In genomic region chr21:42233067-42233981, GRCh38 we compare ENCODE assay signal across 1 cellular context.
TF ChIP-seq lines count a peak whose summit lies in the region.

No MANE protein-coding gene starts in this region.

TF ChIP-seq in H1, 55 proteins besides CTCF, POLR2A, EP300 and RAD21:
- TF ChIP-seq ASH2L (IDR thresholded peaks at IDR 0.05; ENCODE audit: low read length) (no peak), GABPA (IDR thresholded peaks at IDR 0.05; ENCODE audit: borderline replicate concordance, insufficient read depth, low read length) (no peak), TCF12 (IDR thresholded peaks at IDR 0.05; ENCODE audit: low read depth, low read length) (no peak), TEAD4 (IDR thresholded peaks at IDR 0.05; ENCODE audit: low read depth, low read length) (no peak), EZH2 (IDR thresholded peaks at IDR 0.05; ENCODE audit: low read depth, low read length, severe bottlenecking) (no peak), CEBPB (IDR thresholded peaks at IDR 0.05; ENCODE audit: low read depth, low read length) (no peak), SP1 (IDR thresholded peaks at IDR 0.05; ENCODE audit: low read depth, low read length) (no peak), KDM1A (IDR thresholded peaks at IDR 0.05; ENCODE audit: borderline replicate concordance, low read length) (no peak), HDAC6 (IDR thresholded peaks at IDR 0.05; ENCODE audit: low read depth, low read length) (no peak), CREB1 (IDR thresholded peaks at IDR 0.05) (peak; percentile 55; the same call in 1 of the 2 replicates), BCL11A (IDR thresholded peaks at IDR 0.05; ENCODE audit: low read depth in 2 of 2, low read length in 2 of 2) (no peak), EGR1 (IDR thresholded peaks at IDR 0.05; ENCODE audit: borderline replicate concordance, low read depth, low read length) (no peak), ATF2 (IDR thresholded peaks at IDR 0.05; ENCODE audit: low read length) (no peak), TAF7 (optimal IDR thresholded peaks at IDR 0.05; ENCODE audit: borderline replicate concordance, low read depth, low read length) (no peak), SIRT6 (IDR thresholded peaks at IDR 0.05; ENCODE audit: low read length) (no peak)
- TF ChIP-seq, protein P1, sequence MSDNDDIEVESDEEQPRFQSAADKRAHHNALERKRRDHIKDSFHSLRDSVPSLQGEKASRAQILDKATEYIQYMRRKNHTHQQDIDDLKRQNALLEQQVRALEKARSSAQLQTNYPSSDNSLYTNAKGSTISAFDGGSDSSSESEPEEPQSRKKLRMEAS (IDR thresholded peaks at IDR 0.05): peak; percentile 40; the same call in 1 of the 2 replicates
- TF ChIP-seq, protein P2, sequence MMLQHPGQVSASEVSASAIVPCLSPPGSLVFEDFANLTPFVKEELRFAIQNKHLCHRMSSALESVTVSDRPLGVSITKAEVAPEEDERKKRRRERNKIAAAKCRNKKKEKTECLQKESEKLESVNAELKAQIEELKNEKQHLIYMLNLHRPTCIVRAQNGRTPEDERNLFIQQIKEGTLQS (IDR thresholded peaks at IDR 0.05; ENCODE audit: insufficient read depth, low read depth, low read length): no peak
- TF ChIP-seq, protein P3, sequence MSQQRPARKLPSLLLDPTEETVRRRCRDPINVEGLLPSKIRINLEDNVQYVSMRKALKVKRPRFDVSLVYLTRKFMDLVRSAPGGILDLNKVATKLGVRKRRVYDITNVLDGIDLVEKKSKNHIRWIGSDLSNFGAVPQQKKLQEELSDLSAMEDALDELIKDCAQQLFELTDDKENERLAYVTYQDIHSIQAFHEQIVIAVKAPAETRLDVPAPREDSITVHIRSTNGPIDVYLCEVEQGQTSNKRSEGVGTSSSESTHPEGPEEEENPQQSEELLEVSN (IDR thresholded peaks at IDR 0.05): no peak
